14 cellular contexts compared by ENCODE assay signal in genomic region chr5:175695161-175696126, GRCh38. TPM values are rescaled to one million over a fixed set of nuclear protein-coding genes. Genes with fewer than 3 reads are reported as not detected.
A peak's percentile ranks its signal among the peaks of the same experiment; 100 is the strongest.
DNase-seq lines count a peak whose midpoint lies in the region; ATAC-seq and TF ChIP-seq lines count a peak whose summit lies in the region.
"Had no signal": no experiment of that assay in that cellular context is flagged by ENCODE, and none has a peak within 500 bp of the region (broad histone marks: within the 10 kb centered on the region; RNA-seq: fewer than 3 reads in every experiment).

No MANE protein-coding gene starts in this region.

- no peak for TF ChIP-seq EP300 in upper lobe of left lung (IDR thresholded peaks at IDR 0.05)

- no peak overlapping the region for H2AK5ac ChIP-seq in mesendoderm (ENCODE audit: low read length)

- H3K9ac ChIP-seq in mesendoderm (ENCODE audit: low read length) = no peak overlapping the region
- H3K9ac ChIP-seq: GM23248 had no signal

- H4K5ac ChIP-seq in mesendoderm (ENCODE audit: low read length) = peak overlapping the region; percentile 72

- H3K36me3 ChIP-seq in mesendoderm (ENCODE audit: control insufficient read depth, insufficient read depth, low read length) (no peaks in the 10 kb centered on the region), upper lobe of left lung (no peaks in the 10 kb centered on the region)
- H3K36me3 ChIP-seq: uterus had no signal

- no peaks in the 10 kb centered on the region for H3K79me1 ChIP-seq in mesendoderm (ENCODE audit: low read length)

- H4K8ac ChIP-seq in mesendoderm (ENCODE audit: low read depth, low read length) = no peak overlapping the region

- peak overlapping the region; percentile 70 to 73 for H3K4me3 Mint-ChIP-seq in activated T-cell treated with anti-CD3 and anti-CD28 coated beads, Interleukin-2, amount 50 U/mL, for 72 hours
- H3K4me3 Mint-ChIP-seq in activated naive CD8-positive, alpha-beta T cell treated with anti-CD3 and anti-CD28 coated beads, Interleukin-2, amount 50 U/mL, for 24 hours = no peak overlapping the region

- no peaks in the 10 kb centered on the region for H3K9me3 Mint-ChIP-seq in activated T-cell treated with anti-CD3 and anti-CD28 coated beads, Interleukin-2, amount 50 U/mL, for 72 hours
- no peaks in the 10 kb centered on the region for H3K9me3 Mint-ChIP-seq in activated naive CD8-positive, alpha-beta T cell treated with anti-CD3 and anti-CD28 coated beads, Interleukin-2, amount 50 U/mL, for 24 hours

- no peak overlapping the region for H2BK5ac ChIP-seq in mesendoderm (ENCODE audit: low read length)

- H3K27me3 Mint-ChIP-seq in activated T-cell treated with anti-CD3 and anti-CD28 coated beads, Interleukin-2, amount 50 U/mL, for 72 hours (ENCODE audit: low read depth) = no peaks in the 10 kb centered on the region
- no peaks in the 10 kb centered on the region for H3K27me3 Mint-ChIP-seq in activated naive CD8-positive, alpha-beta T cell treated with anti-CD3 and anti-CD28 coated beads, Interleukin-2, amount 50 U/mL, for 24 hours

- peaks cover 3 to 12% of the 10 kb centered on the region in 2 donors for H3K36me3 Mint-ChIP-seq in activated T-cell treated with anti-CD3 and anti-CD28 coated beads, Interleukin-2, amount 50 U/mL, for 72 hours (ENCODE audit: insufficient read depth in 2 of 2)
- peaks cover 40% of the 10 kb centered on the region for H3K36me3 Mint-ChIP-seq in activated naive CD8-positive, alpha-beta T cell treated with anti-CD3 and anti-CD28 coated beads, Interleukin-2, amount 50 U/mL, for 24 hours (ENCODE audit: low read depth)

- H3K4me3 ChIP-seq in mesendoderm (ENCODE audit: low read length) = no peak overlapping the region
- H3K4me3 ChIP-seq in upper lobe of left lung = no peak overlapping the region
- H3K4me3 ChIP-seq: GM12878, GM23248, uterus had no signal

- peak overlapping the region; percentile 82 for H3K56ac ChIP-seq in mesendoderm (ENCODE audit: low read length)

- ATAC-seq in activated T-cell treated with anti-CD3 and anti-CD28 coated beads, Interleukin-2, amount 50 U/mL, for 72 hours (replicated peaks in 1 of 2) = no peak
- no peak for ATAC-seq in activated naive CD8-positive, alpha-beta T cell treated with anti-CD3 and anti-CD28 coated beads, Interleukin-2, amount 50 U/mL, for 24 hours
- ATAC-seq in upper lobe of left lung (ENCODE audit: low FRiP score in 2 of 2) = no peak

- WGBS in mesendoderm (ENCODE audit: extremely low coverage, insufficient coverage, low lambda C conversion rate) = no CpG with 5 or more reads among the region's 19 CpGs
- 78 to 80% methylated on average over 17 to 19 of the region's 19 CpGs for WGBS in upper lobe of left lung, 2 donors

- H3K4me1 ChIP-seq in mesendoderm (ENCODE audit: control insufficient read depth, low read depth, low read length) (peaks cover 4% of the 10 kb centered on the region), upper lobe of left lung (peaks cover 6 to 30% (median 20%) of the 10 kb centered on the region in 4 donors)
- H3K4me1 ChIP-seq: uterus had no signal

- DNase-seq in activated T-cell treated with anti-CD3 and anti-CD28 coated beads, Interleukin-2, amount 50 U/mL, for 72 hours = no peak
- no peak for DNase-seq in activated T-cell treated with anti-CD3 and anti-CD28 coated beads for 4 hours
- DNase-seq in activated naive CD8-positive, alpha-beta T cell treated with anti-CD3 and anti-CD28 coated beads, Interleukin-2, amount 50 U/mL, for 24 hours = no peak
- DNase-seq in mesendoderm = no peak
- DNase-seq in upper lobe of left lung = no peak
- DNase-seq in RKO (ENCODE audit: low spot score) = no peak
- DNase-seq in effector CD4-positive, alpha-beta T cell = no peak
- DNase-seq in GDM1 (lab: John Stamatoyannopoulos, UW) = no peak
- DNase-seq: cerebellar nuclear complex, DMS79, NCI-H1092 treated with DMSO at 0.1 percent for 48 hours, uterus had no signal

- TF ChIP-seq CTCF in upper lobe of left lung (IDR thresholded peaks at IDR 0.05) = no peak

- H3K27me3 ChIP-seq in mesendoderm (ENCODE audit: insufficient read depth, low read length, poor library complexity) = no peaks in the 10 kb centered on the region
- H3K27me3 ChIP-seq in upper lobe of left lung = no peaks in the 10 kb centered on the region
- H3K27me3 ChIP-seq: uterus had no signal

- H3K4me2 ChIP-seq in mesendoderm (ENCODE audit: low read length) = no peak overlapping the region

- no peak overlapping the region for H3K4ac ChIP-seq in mesendoderm (ENCODE audit: low read depth, low read length)

- no peak overlapping the region for H3K23ac ChIP-seq in mesendoderm (ENCODE audit: low read length)

- H3K4me1 Mint-ChIP-seq in activated T-cell treated with anti-CD3 and anti-CD28 coated beads, Interleukin-2, amount 50 U/mL, for 72 hours (ENCODE audit: low read depth) = peaks cover 51% of the 10 kb centered on the region
- peaks cover 22% of the 10 kb centered on the region for H3K4me1 Mint-ChIP-seq in activated naive CD8-positive, alpha-beta T cell treated with anti-CD3 and anti-CD28 coated beads, Interleukin-2, amount 50 U/mL, for 24 hours

- H3K18ac ChIP-seq in mesendoderm (ENCODE audit: low read length) = no peak overlapping the region

- TF ChIP-seq POLR2A in upper lobe of left lung (IDR thresholded peaks at IDR 0.05) = peak in 1 of 4 donors; percentile 24

- peak overlapping the region; percentile 93 for H3K27ac Mint-ChIP-seq in activated T-cell treated with anti-CD3 and anti-CD28 coated beads, Interleukin-2, amount 50 U/mL, for 72 hours
- H3K27ac Mint-ChIP-seq in activated naive CD8-positive, alpha-beta T cell treated with anti-CD3 and anti-CD28 coated beads, Interleukin-2, amount 50 U/mL, for 24 hours = peak overlapping the region; percentile 81

- no peaks in the 10 kb centered on the region for H3K9me3 ChIP-seq in upper lobe of left lung
- H3K9me3 ChIP-seq: uterus had no signal

- no peaks in the 10 kb centered on the region for H3K79me2 ChIP-seq in mesendoderm (ENCODE audit: control insufficient read depth, insufficient read depth, low read length)

- no peak overlapping the region for H2BK120ac ChIP-seq in mesendoderm (ENCODE audit: low read depth, low read length)

- no peak overlapping the region for H2BK15ac ChIP-seq in mesendoderm (replicated peaks; ENCODE audit: low read depth)

- H3K27ac ChIP-seq in mesendoderm (ENCODE audit: low read depth, low read length) (no peak overlapping the region), upper lobe of left lung (peak overlapping the region; percentile 56 to 79 (median 67))
- H3K27ac ChIP-seq: GM23248, uterus had no signal

RNA-seq across cellular contexts. Expression of gene HRH2, which starts 37.6 kb away (rescaled TPM):
- total RNA-seq in activated T-cell treated with anti-CD3 and anti-CD28 coated beads, Interleukin-2, amount 50 U/mL, for 72 hours = 10 to 100 TPM; 18.4 to 22.8 TPM
- polyA plus RNA-seq in mesendoderm (2013, experiment 1 of 2) = 1.8 TPM
- 1.9 TPM for polyA plus RNA-seq in mesendoderm (2013, experiment 2 of 2)
- total RNA-seq in upper lobe of left lung = 10 to 100 TPM in 2 of 6 donors, 1 to 10 TPM in 4; 3.8 to 16.8 (median 7.8) TPM
- total RNA-seq: GM23248 had no signal
- polyA plus RNA-seq: GM23248 had no signal
